12 cellular contexts compared by ENCODE assay signal in the genomic region with DNA sequence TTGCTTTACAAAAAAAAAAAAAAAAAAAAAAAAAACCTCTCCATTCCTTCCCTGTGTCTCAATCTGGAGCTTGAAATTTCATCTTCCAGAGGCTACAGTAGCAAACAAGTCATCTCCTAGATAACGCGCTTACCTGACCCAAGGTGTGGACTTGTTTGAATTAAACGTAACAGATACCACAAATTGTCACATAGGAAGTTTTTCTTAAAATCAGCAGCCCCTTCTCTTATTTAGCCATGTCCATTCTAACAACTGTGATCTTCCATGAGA. TPM values are rescaled to one million over a fixed set of nuclear protein-coding genes. Genes with fewer than 3 reads are reported as not detected.
DNase-seq lines count a peak whose midpoint lies in the region; ATAC-seq, FAIRE-seq and TF ChIP-seq lines count a peak whose summit lies in the region.
"Had no signal": no experiment of that assay in that cellular context is flagged by ENCODE, and none has a peak within 500 bp of the region (broad histone marks: within the 10 kb centered on the region; RNA-seq: fewer than 3 reads in every experiment).

No MANE protein-coding gene starts in this region.

- no peak for DNase-seq in HepG2 (ENCODE audit: low spot score)
- DNase-seq in right lobe of liver, result no peak
- no peak for DNase-seq in activated T-helper 2 cell treated with anti-CD3 and anti-CD28 coated beads, Interferon-gamma antibody, Interleukin-2, Interleukin-4, amounts not matched to agents 10 μg/mL and 5 μg/mL and 100 μg/mL, durations not matched to agents 14 hours and 24 hours and 36 hours (ENCODE audit: low spot score)
- no peak for DNase-seq in naive B cell
- DNase-seq in vagina (ENCODE audit: extremely low spot score in 2 of 2), result no peak
- no peak for DNase-seq in adrenal gland
- DNase-seq: NCI-H1694 treated with DMSO at 0.1 percent for 48 hours; occipital lobe; stimulated activated CD4-positive, alpha-beta T cell treated with anti-CD3 and anti-CD28 coated beads, Interleukin-4, amount 100 ng/mL, for 4 hours had no signal

- H3K9me3 ChIP-seq in HepG2 (ENCODE audit: low read length), result no peaks in the 10 kb centered on the region
- no peaks in the 10 kb centered on the region for H3K9me3 ChIP-seq in right lobe of liver
- H3K9me3 ChIP-seq in vagina, result no peaks in the 10 kb centered on the region
- no peaks in the 10 kb centered on the region for H3K9me3 ChIP-seq in adrenal gland (replicated peaks in 1 of 3)

- peaks cover 57% of the 10 kb centered on the region for H3K4me1 Mint-ChIP-seq in activated T-helper 2 cell treated with anti-CD3 and anti-CD28 coated beads, Interferon-gamma antibody, Interleukin-2, Interleukin-4, amounts not matched to agents 10 μg/mL and 5 μg/mL and 100 μg/mL, durations not matched to agents 14 hours and 24 hours and 36 hours (ENCODE audit: low read depth)
- peaks cover 47 to 53% (median 50%) of the 10 kb centered on the region in 3 donors for H3K4me1 Mint-ChIP-seq in naive B cell

- H3K36me3 ChIP-seq in HepG2 (replicated peaks in 1 of 2; ENCODE audit: control insufficient read depth in 1 of 2, insufficient read depth in 2 of 2, low read length in 2 of 2) (no peaks in the 10 kb centered on the region), right lobe of liver (no peaks in the 10 kb centered on the region), vagina (no peaks in the 10 kb centered on the region), adrenal gland (replicated peaks in 1 of 2) (no peaks in the 10 kb centered on the region)

- H3K9me3 Mint-ChIP-seq in activated T-helper 2 cell treated with anti-CD3 and anti-CD28 coated beads, Interferon-gamma antibody, Interleukin-2, Interleukin-4, amounts not matched to agents 10 μg/mL and 5 μg/mL and 100 μg/mL, durations not matched to agents 14 hours and 24 hours and 36 hours, result no peaks in the 10 kb centered on the region
- H3K9me3 Mint-ChIP-seq in naive B cell, result no peaks in the 10 kb centered on the region

- peak overlapping the region; percentile 94 for H3K4me3 Mint-ChIP-seq in activated T-helper 2 cell treated with anti-CD3 and anti-CD28 coated beads, Interferon-gamma antibody, Interleukin-2, Interleukin-4, amounts not matched to agents 10 μg/mL and 5 μg/mL and 100 μg/mL, durations not matched to agents 14 hours and 24 hours and 36 hours (ENCODE audit: low read depth)
- peak overlapping the region; percentile 42 to 100 (median 94) for H3K4me3 Mint-ChIP-seq in naive B cell

- H3K4me3 ChIP-seq in HepG2 (replicated peaks in 1 of 3; ENCODE audit: insufficient read depth in 1 of 3, low read depth in 2 of 3, low read length in 3 of 3) (peak overlapping the region in 2 of 3 experiments; percentile 81 to 91; a peak in 3 of 6 replicates), right lobe of liver (no peak overlapping the region), vagina (peak overlapping the region; percentile 94 to 100), adrenal gland (peak overlapping the region in 1 of 4 donors; percentile 96)

- H3K4me1 ChIP-seq in HepG2 (ENCODE audit: insufficient read depth, low read length), result peaks cover 81% of the 10 kb centered on the region
- H3K4me1 ChIP-seq in right lobe of liver, result peaks cover 0 to 45% (median 10%) of the 10 kb centered on the region in 4 donors
- H3K4me1 ChIP-seq in vagina, result peaks cover 69% of the 10 kb centered on the region
- H3K4me1 ChIP-seq in adrenal gland (replicated peaks in 1 of 2), result peaks cover 25 to 66% of the 10 kb centered on the region in 2 donors

- H3K4me2 ChIP-seq in HepG2 (ENCODE audit: low read depth, low read length), result peak overlapping the region; percentile 76

- in situ Hi-C loops in HepG2 (cut with HindIII; ENCODE audit: extremely low pct_ligation_motif_present, low pct_unique_long_range_greater_than_20kb), result no loop called here

- no TSS peak for BruUV-seq in HepG2 (replicated peaks; lab: Mats Ljungman, UMichigan)

- H3K27me3 ChIP-seq in HepG2 (ENCODE audit: control insufficient read depth in 1 of 2, insufficient read depth in 2 of 2, low read length in 2 of 2), result no peaks in the 10 kb centered on the region; a peak in 1 of 5 replicates
- H3K27me3 ChIP-seq in right lobe of liver, result no peaks in the 10 kb centered on the region
- H3K27me3 ChIP-seq in vagina, result no peaks in the 10 kb centered on the region
- H3K27me3 ChIP-seq in adrenal gland, result no peaks in the 10 kb centered on the region

- intact Hi-C loops in HepG2 (cut with micrococcal nuclease; ENCODE audit: unreplicated experiment), result no loop called here
- intact Hi-C loops in right lobe of liver (cut with DNase I), result no loop called here
- intact Hi-C loops in activated T-helper 2 cell treated with anti-CD3 and anti-CD28 coated beads, Interferon-gamma antibody, Interleukin-2, Interleukin-4, amounts not matched to agents 10 μg/mL and 5 μg/mL and 100 μg/mL, durations not matched to agents 14 hours and 24 hours and 36 hours (cut with micrococcal nuclease), result loop anchor here (5.0 kb wide), 2 partner anchors 68 to 407 kb away; a partner anchor contains a TSS
- intact Hi-C loops in vagina (cut with DNase I), result no loop called here
- intact Hi-C loops in adrenal gland (cut with DNase I), result no loop called here

- POLR2A ChIA-PET in HepG2 (lab: Yijun Ruan, JAX), result interaction anchor here (0.7 to 3.6 kb wide), 2 partner anchors 27 to 149 kb away, joined by 3 to 20 read pairs; a partner anchor contains a TSS

- TF ChIP-seq RAD21 in HepG2 (CRISPR knock-in tag; IDR thresholded peaks at IDR 0.05), result no peak

- no peak overlapping the region for H3K9ac ChIP-seq in HepG2 (ENCODE audit: insufficient read depth, low read depth, low read length)

- H3K27me3 Mint-ChIP-seq in activated T-helper 2 cell treated with anti-CD3 and anti-CD28 coated beads, Interferon-gamma antibody, Interleukin-2, Interleukin-4, amounts not matched to agents 10 μg/mL and 5 μg/mL and 100 μg/mL, durations not matched to agents 14 hours and 24 hours and 36 hours (ENCODE audit: low read depth), result no peaks in the 10 kb centered on the region
- no peaks in the 10 kb centered on the region for H3K27me3 Mint-ChIP-seq in naive B cell

- no peak for FAIRE-seq in HepG2 (lab: Jason Lieb, UNC)
- FAIRE-seq: TTC549 had no signal

- TF ChIP-seq EP300 in HepG2 (IDR thresholded peaks at IDR 0.05; ENCODE audit: low read depth in 2 of 2, low read length in 2 of 2) (no peak), HepG2 (CRISPR knock-in tag; IDR thresholded peaks at IDR 0.05; ENCODE audit: borderline replicate concordance) (no peak)

- H3K36me3 Mint-ChIP-seq in activated T-helper 2 cell treated with anti-CD3 and anti-CD28 coated beads, Interferon-gamma antibody, Interleukin-2, Interleukin-4, amounts not matched to agents 10 μg/mL and 5 μg/mL and 100 μg/mL, durations not matched to agents 14 hours and 24 hours and 36 hours (ENCODE audit: low read depth), result peaks cover 58% of the 10 kb centered on the region
- H3K36me3 Mint-ChIP-seq in naive B cell, result no peaks in the 10 kb centered on the region

- H3K27ac Mint-ChIP-seq in activated T-helper 2 cell treated with anti-CD3 and anti-CD28 coated beads, Interferon-gamma antibody, Interleukin-2, Interleukin-4, amounts not matched to agents 10 μg/mL and 5 μg/mL and 100 μg/mL, durations not matched to agents 14 hours and 24 hours and 36 hours, result peak overlapping the region; percentile 90
- H3K27ac Mint-ChIP-seq in naive B cell, result peak overlapping the region in 2 of 6 donors; percentile 4 to 10

- CTCF ChIA-PET in HepG2 (lab: Yijun Ruan, JAX; ENCODE audit: low intra/inter-chr PET ratio, low total read pairs), result no interaction called here

- no peak overlapping the region for H2AFZ ChIP-seq in HepG2 (ENCODE audit: low read length)

- no peak for TF ChIP-seq CTCF in HepG2 (CRISPR knock-in tag; IDR thresholded peaks at IDR 0.05)
- TF ChIP-seq CTCF in right lobe of liver (IDR thresholded peaks at IDR 0.05), result no peak
- TF ChIP-seq CTCF in vagina (IDR thresholded peaks at IDR 0.05), result no peak
- no peak for TF ChIP-seq CTCF in adrenal gland (IDR thresholded peaks at IDR 0.05)

- no peak for TF ChIP-seq POLR2A in HepG2 (IDR thresholded peaks at IDR 0.05; ENCODE audit: insufficient read depth in 1 of 2, low read depth in 2 of 2, low read length in 2 of 2)
- no peak for TF ChIP-seq POLR2A in right lobe of liver (IDR thresholded peaks at IDR 0.05)
- TF ChIP-seq POLR2A in vagina (IDR thresholded peaks at IDR 0.05), result no peak
- no peak for TF ChIP-seq POLR2A in adrenal gland (IDR thresholded peaks at IDR 0.05)

- no peaks in the 10 kb centered on the region; the same call in 1 of the 2 replicates for H4K20me1 ChIP-seq in HepG2 (ENCODE audit: insufficient read depth, low read length)

- H3K79me2 ChIP-seq in HepG2 (ENCODE audit: insufficient read depth, low read length), result peaks cover 61% of the 10 kb centered on the region

- no peak for ATAC-seq in HepG2
- no peak for ATAC-seq in right lobe of liver
- ATAC-seq in naive B cell (ENCODE audit: low read depth in 2 of 2), result no peak
- no peak for ATAC-seq in HG02623 (IDR thresholded peaks at IDR 0.05; ENCODE audit: unreplicated experiment)
- no peak for ATAC-seq in GM21737 (IDR thresholded peaks at IDR 0.05; ENCODE audit: unreplicated experiment)

- WGBS in HepG2 (ENCODE audit: low lambda C conversion rate), result 83% methylated on average over 3 of the region's 3 CpGs
- 58% methylated on average over 3 of the region's 3 CpGs for WGBS in right lobe of liver (ENCODE audit: insufficient coverage, low coverage, low lambda C conversion rate, missing lambda C conversion rate)
- WGBS in adrenal gland, 4 donors, result 86 to 91% (median 89%) methylated on average over 3 of the region's 3 CpGs

- H3K27ac ChIP-seq in HepG2 (ENCODE audit: extremely low read length, insufficient read depth, low read length), result no peak overlapping the region
- H3K27ac ChIP-seq in right lobe of liver, result no peak overlapping the region
- H3K27ac ChIP-seq in vagina, result peak overlapping the region; percentile 97
- peak overlapping the region in 1 of 5 donors; percentile 96 for H3K27ac ChIP-seq in adrenal gland

RNA-seq across cellular contexts. Expression of a gene that starts 2.0 kb away (rescaled TPM):
- total RNA-seq in HepG2 (2016; rRNA removed; fragmentation: Illumina TruSeq; extraction: Trizol), result 17.2 and 21.0 TPM in 2 replicates
- 8.8 and 10.4 TPM in 2 replicates for total RNA-seq in HepG2 (2016; cell fraction: cytosol; rRNA removed; fragmentation: Illumina TruSeq; extraction: Trizol; ENCODE audit: low read depth)
- total RNA-seq in HepG2 (2016; cell fraction: insoluble cytoplasmic fraction; rRNA removed; fragmentation: Illumina TruSeq; extraction: Trizol), result 14.8 and 23.5 TPM in 2 replicates
- total RNA-seq in HepG2 (2016; cell fraction: membrane; rRNA removed; fragmentation: Illumina TruSeq; extraction: Trizol), result 13.7 and 14.6 TPM in 2 replicates
- 21.1 and 22.8 TPM in 2 replicates for total RNA-seq in HepG2 (2016; cell fraction: nucleus; rRNA removed; fragmentation: Illumina TruSeq; extraction: Trizol)
- 42.8 and 44.8 TPM in 2 replicates for polyA plus RNA-seq in HepG2 (2011; rRNA removed)
- polyA plus RNA-seq in HepG2 (2011; cell fraction: cytosol; rRNA removed), result 18.5 and 22.6 TPM in 2 replicates
- 110 and 115 TPM in 2 replicates for polyA plus RNA-seq in HepG2 (2011; cell fraction: nucleus; rRNA removed)
- polyA plus RNA-seq in HepG2 (2012), result 27.0 and 34.0 TPM in 2 replicates
- 3.0 and 3.2 TPM in 2 replicates for polyA plus RNA-seq in HepG2 (2016; cell fraction: cytosol; fragmentation: Illumina TruSeq; extraction: Trizol; ENCODE audit: low read depth)
- 13.9 and 18.4 TPM in 2 replicates for polyA plus RNA-seq in HepG2 (2016; cell fraction: insoluble cytoplasmic fraction; fragmentation: Illumina TruSeq; extraction: Trizol; ENCODE audit: low read depth)
- 8.2 and 9.4 TPM in 2 replicates for polyA plus RNA-seq in HepG2 (2016; cell fraction: membrane; fragmentation: Illumina TruSeq; extraction: Trizol; ENCODE audit: low read depth)
- 73.9 and 77.3 TPM in 2 replicates for polyA plus RNA-seq in HepG2 (2016; cell fraction: nucleus; fragmentation: Illumina TruSeq; extraction: Trizol; ENCODE audit: insufficient read depth, low read depth)
- 35.0 and 59.1 TPM in 2 replicates for polyA minus RNA-seq in HepG2 (2011; rRNA and poly(A)+ RNA removed; ENCODE audit: low replicate concordance)
- polyA minus RNA-seq in HepG2 (2011; cell fraction: cytosol; rRNA and poly(A)+ RNA removed), result 14.9 and 16.6 TPM in 2 replicates
- polyA minus RNA-seq in HepG2 (2011; cell fraction: nucleus; rRNA and poly(A)+ RNA removed), result 36.8 and 37.1 TPM in 2 replicates
- 10 to 100 TPM; 21.2 to 29.0 (median 26.7) TPM for total RNA-seq in right lobe of liver
- total RNA-seq in activated T-helper 2 cell treated with anti-CD3 and anti-CD28 coated beads, Interferon-gamma antibody, Interleukin-2, Interleukin-4, amounts not matched to agents 10 μg/mL and 5 μg/mL and 100 μg/mL, durations not matched to agents 14 hours and 24 hours and 36 hours, result 162 and 164 TPM in 2 replicates
- polyA plus RNA-seq in naive B cell (ENCODE audit: low read depth in 6 of 6), result 10 to 100 TPM; 22.8 to 52.6 (median 42.6) TPM
- 74.6 TPM for total RNA-seq in vagina
- 100 to 1,000 TPM in 6 of 8 donors, 10 to 100 TPM in 2; 79.0 to 128 (median 114) TPM for total RNA-seq in adrenal gland
- polyA plus RNA-seq in adrenal gland, result 10 to 100 TPM; 44.7 to 70.6 (median 58.1) TPM

RNA-seq across cellular contexts. Expression of a gene that starts 14.1 kb away (rescaled TPM):
- total RNA-seq in HepG2 (2016; rRNA removed; fragmentation: Illumina TruSeq; extraction: Trizol) (4.1 and 4.5 TPM in 2 replicates), right lobe of liver (10 to 100 TPM in 1 of 6 experiments, 1 to 10 TPM in 5; 4.8 to 11.5 (median 7.7) TPM), vagina (38.3 TPM), adrenal gland (100 to 1,000 TPM in 4 of 8 donors, 10 to 100 TPM in 4; 39.9 to 169 (median 102) TPM)
- total RNA-seq in HepG2 (2016; cell fraction: cytosol; rRNA removed; fragmentation: Illumina TruSeq; extraction: Trizol; ENCODE audit: low read depth), result 1.5 and 1.6 TPM in 2 replicates
- total RNA-seq in HepG2 (2016; cell fraction: insoluble cytoplasmic fraction; rRNA removed; fragmentation: Illumina TruSeq; extraction: Trizol), result 2.4 and 3.2 TPM in 2 replicates
- total RNA-seq in HepG2 (2016; cell fraction: membrane; rRNA removed; fragmentation: Illumina TruSeq; extraction: Trizol), result 3.5 and 3.6 TPM in 2 replicates
- total RNA-seq in HepG2 (2016; cell fraction: nucleus; rRNA removed; fragmentation: Illumina TruSeq; extraction: Trizol), result 3.1 and 4.2 TPM in 2 replicates
- polyA plus RNA-seq in HepG2 (2011; rRNA removed) (1.2 and 1.4 TPM in 2 replicates), naive B cell (ENCODE audit: low read depth in 6 of 6) (10 to 100 TPM; 24.6 to 53.2 (median 45.2) TPM), adrenal gland (10 to 100 TPM; 22.6 to 51.4 (median 39.2) TPM)
- polyA plus RNA-seq in HepG2 (2011; cell fraction: cytosol; rRNA removed), result 1.3 and 1.4 TPM in 2 replicates
- 3.3 and 3.4 TPM in 2 replicates for polyA plus RNA-seq in HepG2 (2011; cell fraction: nucleus; rRNA removed)
- 3.9 and 7.9 TPM in 2 replicates for polyA plus RNA-seq in HepG2 (2012)
- polyA plus RNA-seq in HepG2 (2016; cell fraction: cytosol; fragmentation: Illumina TruSeq; extraction: Trizol; ENCODE audit: low read depth), result 1.2 and 1.4 TPM in 2 replicates
- 2.4 and 3.3 TPM in 2 replicates for polyA plus RNA-seq in HepG2 (2016; cell fraction: insoluble cytoplasmic fraction; fragmentation: Illumina TruSeq; extraction: Trizol; ENCODE audit: low read depth)
- 2.4 and 2.5 TPM in 2 replicates for polyA plus RNA-seq in HepG2 (2016; cell fraction: membrane; fragmentation: Illumina TruSeq; extraction: Trizol; ENCODE audit: low read depth)
- 3.2 and 4.2 TPM in 2 replicates for polyA plus RNA-seq in HepG2 (2016; cell fraction: nucleus; fragmentation: Illumina TruSeq; extraction: Trizol; ENCODE audit: insufficient read depth, low read depth)
- polyA minus RNA-seq in HepG2 (2011; rRNA and poly(A)+ RNA removed; ENCODE audit: low replicate concordance), result 6.3 and 24.5 TPM in 2 replicates
- 1.7 TPM in 2 replicates for polyA minus RNA-seq in HepG2 (2011; cell fraction: cytosol; rRNA and poly(A)+ RNA removed)
- 1.7 and 3.0 TPM in 2 replicates for polyA minus RNA-seq in HepG2 (2011; cell fraction: nucleus; rRNA and poly(A)+ RNA removed)
- total RNA-seq in activated T-helper 2 cell treated with anti-CD3 and anti-CD28 coated beads, Interferon-gamma antibody, Interleukin-2, Interleukin-4, amounts not matched to agents 10 μg/mL and 5 μg/mL and 100 μg/mL, durations not matched to agents 14 hours and 24 hours and 36 hours, result 288 and 302 TPM in 2 replicates

Comparison
In these comparisons a context has a peak if more than half of its experiments do, and no peak if none do; other contexts are left out.
1. H3K4me3 ChIP-seq: peak in HepG2 (2 of 3) and vagina (2 of 2); none in right lobe of liver (0 of 3).